ENCODE assay signal across 21 cellular contexts in the genomic region with DNA sequence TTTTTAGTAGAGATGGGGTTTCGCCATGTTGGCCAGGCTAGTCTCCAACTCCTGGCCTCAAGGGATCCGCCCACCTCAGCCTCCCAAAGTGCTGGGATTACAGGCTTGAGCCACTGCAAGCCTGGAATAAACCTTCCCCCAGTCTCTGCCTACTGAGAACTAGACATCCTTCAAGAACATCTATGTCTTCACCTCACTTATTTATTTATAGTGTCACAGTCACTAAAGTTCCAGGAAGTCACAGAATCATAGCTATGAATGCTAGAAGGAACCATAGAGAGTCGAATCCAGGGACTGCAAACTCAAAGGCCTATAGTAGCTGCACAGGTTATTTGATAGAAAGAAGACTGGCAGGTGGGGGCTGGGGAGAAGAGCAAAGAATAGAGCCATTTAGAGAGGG.
"Had no signal": no experiment of that assay in that cellular context is flagged by ENCODE, and none has a peak within 500 bp of the region (broad histone marks: within the 10 kb centered on the region; RNA-seq: fewer than 3 reads in every experiment).

No MANE protein-coding gene starts in this region.

- H3K4me1 Mint-ChIP-seq: naive B cell had no signal

- H3K4me1 ChIP-seq: esophagus squamous epithelium, left lung, lower lobe of right lung had no signal

- DNase-seq: effector CD8-positive, alpha-beta T cell; effector memory CD8-positive, alpha-beta T cell; endodermal cell; esophagus squamous epithelium; foreskin fibroblast; foreskin melanocyte; gastrocnemius medialis; glutamatergic neuron; head of caudate nucleus; heart right ventricle; hippocampal formation; left cardiac atrium; left lung; left ventricle myocardium superior; lower lobe of right lung; mesenchymal stem cell; midbrain; naive B cell had no signal

- H3K4me3 Mint-ChIP-seq: dendritic cell treated with granulocyte-macrophage colony-stimulating factor and Interleukin-4, amounts not matched to agents 40 ng/mL and 50 ng/mL, for 4 days; effector memory CD8-positive, alpha-beta T cell; endodermal cell; naive B cell had no signal

- H3K9me3 Mint-ChIP-seq: dendritic cell treated with granulocyte-macrophage colony-stimulating factor and Interleukin-4, amounts not matched to agents 40 ng/mL and 50 ng/mL, for 4 days; effector memory CD8-positive, alpha-beta T cell; endodermal cell; naive B cell had no signal

- H3K27ac ChIP-seq: coronary artery, epithelial cell of prostate, esophagus squamous epithelium, gastrocnemius medialis, heart right ventricle, left lung, lower lobe of right lung had no signal

- H3K27ac Mint-ChIP-seq: dendritic cell treated with granulocyte-macrophage colony-stimulating factor and Interleukin-4, amounts not matched to agents 40 ng/mL and 50 ng/mL, for 4 days; effector memory CD8-positive, alpha-beta T cell; endodermal cell had no signal

- H3K36me3 Mint-ChIP-seq: naive B cell had no signal

- H3K27me3 ChIP-seq: esophagus squamous epithelium, gastrocnemius medialis, heart right ventricle, left lung had no signal

- H3K9me3 ChIP-seq: esophagus squamous epithelium, gastrocnemius medialis, heart right ventricle, left lung, lower lobe of right lung had no signal

- H3K36me3 ChIP-seq: esophagus squamous epithelium, gastrocnemius medialis, heart right ventricle, left lung, lower lobe of right lung had no signal

- H3K4me3 ChIP-seq: coronary artery, esophagus squamous epithelium, gastrocnemius medialis, heart right ventricle, left lung, lower lobe of right lung had no signal
